In the genomic region with DNA sequence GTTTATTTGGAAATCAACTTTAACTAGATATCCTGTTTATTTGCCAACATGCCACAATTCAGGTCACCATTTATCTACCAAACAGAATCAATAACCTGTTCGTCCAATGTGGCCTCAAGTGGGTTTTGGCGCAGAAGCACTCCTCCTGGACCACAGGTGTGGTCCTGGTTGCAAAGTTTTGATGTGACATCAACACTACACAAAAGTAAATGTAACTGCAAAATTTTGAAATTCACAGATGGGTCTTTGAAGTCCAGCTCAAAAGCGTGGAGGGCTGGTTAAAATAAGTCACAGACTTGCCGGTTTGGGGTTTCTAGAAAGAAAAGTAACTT, we compare ENCODE assay signal across 1 cellular context.
TF ChIP-seq lines count a peak whose summit lies in the region.

No MANE protein-coding gene starts in this region.

TF ChIP-seq in endothelial cell of umbilical vein, 7 proteins besides CTCF, POLR2A, EP300 and RAD21 (continued from another document):
- TF ChIP-seq, protein P1, sequence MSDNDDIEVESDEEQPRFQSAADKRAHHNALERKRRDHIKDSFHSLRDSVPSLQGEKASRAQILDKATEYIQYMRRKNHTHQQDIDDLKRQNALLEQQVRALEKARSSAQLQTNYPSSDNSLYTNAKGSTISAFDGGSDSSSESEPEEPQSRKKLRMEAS (IDR thresholded peaks at IDR 0.05; ENCODE audit: insufficient read depth, insufficient read length): no peak
- TF ChIP-seq FOS (IDR thresholded peaks at IDR 0.05; ENCODE audit: borderline replicate concordance, insufficient read depth, low read length): no peak
